Comparison of ENCODE assay signal across 8 cellular contexts in genomic region chr1:200740291-200741212, GRCh38. TPM values are rescaled to one million over a fixed set of nuclear protein-coding genes. Genes with fewer than 3 reads are reported as not detected.
A peak's percentile ranks its signal among the peaks of the same experiment; 100 is the strongest.
DNase-seq lines count a peak whose midpoint lies in the region; ATAC-seq and TF ChIP-seq lines count a peak whose summit lies in the region.

No MANE protein-coding gene starts in this region.

- DNase-seq in right atrium auricular region (ENCODE audit: low spot score) (no peak), Right ventricle myocardium superior (no peak), astrocyte of the hippocampus (ENCODE audit: low read depth, low spot score) (peak; percentile 8), medulla oblongata (ENCODE audit: extremely low spot score) (peak; percentile 28), NCI-H2196 (lab: John Stamatoyannopoulos, UW; ENCODE audit: unreplicated experiment) (no peak)
- no peak for DNase-seq in activated CD4-positive, CD25-positive, alpha-beta regulatory T cell (lab: John Stamatoyannopoulos, UW)

- H3K4me3 ChIP-seq in right atrium auricular region: peak overlapping the region; percentile 86 to 96

- intact Hi-C loops in Right ventricle myocardium superior (cut with DNase I): no loop called here

- no peaks in the 10 kb centered on the region for H3K27me3 ChIP-seq in right atrium auricular region

- ATAC-seq in Right ventricle myocardium superior (ENCODE audit: poor library complexity): no peak
- no peak for ATAC-seq in GM18519 (IDR thresholded peaks at IDR 0.05; ENCODE audit: low FRiP score, unreplicated experiment)
- no peak for ATAC-seq in GM21737 (IDR thresholded peaks at IDR 0.05; ENCODE audit: unreplicated experiment)

- H3K4me1 ChIP-seq in right atrium auricular region: peaks cover 0 to 28% of the 10 kb centered on the region in 2 donors

- no peak for TF ChIP-seq CTCF in right atrium auricular region (IDR thresholded peaks at IDR 0.05)

- peak overlapping the region; percentile 99 to 100 for H3K27ac ChIP-seq in right atrium auricular region

- no peaks in the 10 kb centered on the region for H3K9me3 ChIP-seq in right atrium auricular region

- no peaks in the 10 kb centered on the region for H3K36me3 ChIP-seq in right atrium auricular region

RNA-seq across cellular contexts. Expression of gene CAMSAP2, which starts 1.9 kb away (rescaled TPM):
- total RNA-seq in right atrium auricular region (10 to 100 TPM; 34.6 to 36.4 TPM), Right ventricle myocardium superior (37.5 TPM)

Comparison
In these comparisons a context has a peak if more than half of its experiments do, and no peak if none do; other contexts are left out.
1. DNase-seq: peak in astrocyte of the hippocampus (single experiment) and medulla oblongata (single experiment); none in right atrium auricular region (single experiment), Right ventricle myocardium superior (single experiment), NCI-H2196 (single experiment) and activated CD4-positive, CD25-positive, alpha-beta regulatory T cell (0 of 4).